21 cellular contexts compared by ENCODE assay signal in the genomic region with DNA sequence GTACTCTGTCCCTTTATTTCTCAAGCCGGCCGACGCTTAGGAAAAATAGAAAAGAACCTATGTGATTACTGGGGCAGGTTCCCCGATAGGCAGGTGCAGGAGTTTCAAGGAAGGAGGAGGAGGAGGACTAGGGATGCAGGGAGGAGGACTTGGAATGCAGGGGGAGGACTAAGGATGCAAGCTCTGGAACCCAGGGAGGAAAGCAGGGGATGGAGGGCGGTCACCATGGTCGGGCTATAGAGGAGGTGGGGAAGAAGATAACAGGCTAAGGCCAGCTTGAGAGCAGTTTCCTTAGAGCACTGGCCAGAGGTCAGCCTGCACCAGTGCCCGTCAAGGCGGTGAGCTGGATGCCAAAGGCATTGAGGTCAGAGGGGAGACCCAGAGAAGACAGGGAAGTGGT. TPM values are rescaled to one million over a fixed set of nuclear protein-coding genes. Genes with fewer than 3 reads are reported as not detected.
DNase-seq lines count a peak whose midpoint lies in the region; ATAC-seq, FAIRE-seq and TF ChIP-seq lines count a peak whose summit lies in the region.
"Had no signal": no experiment of that assay in that cellular context is flagged by ENCODE, and none has a peak within 500 bp of the region (broad histone marks: within the 10 kb centered on the region; RNA-seq: fewer than 3 reads in every experiment).

No MANE protein-coding gene starts in this region.

- TF ChIP-seq EP300 in K562 (IDR thresholded peaks at IDR 0.05; ENCODE audit: low read length) = no peak

- TF ChIP-seq POLR2A in K562 (conservative IDR thresholded peaks at IDR 0.05) = no peak

- no peaks in the 10 kb centered on the region for H4K20me1 ChIP-seq in K562 (replicated peaks; ENCODE audit: control insufficient read depth, insufficient read depth, low read length)

- POLR2A ChIA-PET in K562 (lab: Yijun Ruan, JAX) = no interaction called here
- POLR2A ChIA-PET in activated CD4-positive, alpha-beta T cell treated with anti-CD3 and anti-CD28 coated beads, Interleukin-2, amount 10 ng/mL, durations not matched to agents 7 days and 5 days (lab: Charles Lee) = no interaction called here

- H3K36me3 Mint-ChIP-seq in Calu3 (ENCODE audit: insufficient read depth, unreplicated experiment) = peaks cover 3% of the 10 kb centered on the region
- no peaks in the 10 kb centered on the region for H3K36me3 Mint-ChIP-seq in activated CD4-positive, alpha-beta T cell treated with anti-CD3 and anti-CD28 coated beads, Interleukin-2, amount 10 ng/mL, durations not matched to agents 7 days and 5 days (ENCODE audit: low read depth)
- H3K36me3 Mint-ChIP-seq: CD8-positive, alpha-beta T cell had no signal

- no TSS peak for BruUV-seq in Calu3 (replicated peaks; lab: Mats Ljungman, UMichigan)
- BruUV-seq in K562 (replicated peaks; lab: Mats Ljungman, UMichigan) = no TSS peak

- peak overlapping the region; percentile 85 for H3K27ac ChIP-seq in HUES48 (ENCODE audit: low read depth, low read length)
- H3K27ac ChIP-seq in K562 (ENCODE audit: extremely low read depth, low read depth, low read length) = no peak overlapping the region
- H3K27ac ChIP-seq in iPS-20b (ENCODE audit: low read length) = peak overlapping the region; percentile 93

- H3K9me1 ChIP-seq in K562 (ENCODE audit: control insufficient read depth, insufficient read depth, low read length) = no peaks in the 10 kb centered on the region

- peaks cover 27% of the 10 kb centered on the region for H3K4me1 ChIP-seq in HUES48 (ENCODE audit: control insufficient read depth, insufficient read depth, low read length)
- peaks cover 3 to 14% of the 10 kb centered on the region in 2 experiments; a peak in 4 of 5 replicates for H3K4me1 ChIP-seq in K562 (replicated peaks in 1 of 2; ENCODE audit: control insufficient read depth in 2 of 2, insufficient read depth in 2 of 2, low read length in 2 of 2)
- peaks cover 29% of the 10 kb centered on the region; the same call in 1 of the 2 replicates for H3K4me1 ChIP-seq in iPS-20b (ENCODE audit: insufficient read depth, low read length)

- in situ Hi-C loops in K562 (cut with MboI) = no loop called here

- H3K36me3 ChIP-seq in HUES48 (ENCODE audit: control insufficient read depth, insufficient read depth, low read length) (no peaks in the 10 kb centered on the region), K562 (ENCODE audit: control insufficient read depth, insufficient read depth, low read length) (no peaks in the 10 kb centered on the region), iPS-20b (ENCODE audit: insufficient read depth, low read depth, low read length) (no peaks in the 10 kb centered on the region)

- 26% methylated on average over 8 of the region's 8 CpGs for WGBS in K562 (ENCODE audit: insufficient coverage, low coverage, missing lambda C conversion rate)

- H3K9me3 Mint-ChIP-seq in Calu3 (ENCODE audit: low read depth, unreplicated experiment) = no peaks in the 10 kb centered on the region
- no peaks in the 10 kb centered on the region for H3K9me3 Mint-ChIP-seq in activated CD4-positive, alpha-beta T cell treated with anti-CD3 and anti-CD28 coated beads, Interleukin-2, amount 10 ng/mL, durations not matched to agents 7 days and 5 days
- H3K9me3 Mint-ChIP-seq: CD8-positive, alpha-beta T cell had no signal

- DNase-seq in Calu3 (no peak), K562 (ENCODE audit: extremely low read depth in 1 of 4, low spot score in 3 of 4) (no peak), glomerular visceral epithelial cell (ENCODE audit: extremely low spot score) (no peak)
- DNase-seq in activated CD4-positive, alpha-beta T cell treated with anti-CD3 and anti-CD28 coated beads, Interleukin-2, amount 10 ng/mL, durations not matched to agents 7 days and 5 days = no peak
- DNase-seq in activated T-cell treated with anti-CD3 and anti-CD28 coated beads, Interleukin-2, amount 50 U/mL, for 1 hour = no peak
- DNase-seq: AML-193; C1 segment of cervical spinal cord; CD8-positive, alpha-beta T cell; GDM1; GOT3; NCI-H1417; NCI-H1694 treated with DMSO at 0.1 percent for 48 hours; NCI-H2081 treated with DMSO at 0.1 percent for 48 hours; NCI-H2171 treated with DMSO at 0.1 percent for 48 hours; NCI-H524 treated with DMSO at 0.1 percent for 48 hours; Right ventricle myocardium superior had no signal

- TF ChIP-seq RAD21 in K562 (CRISPR knock-in tag; conservative IDR thresholded peaks at IDR 0.05 in 1 of 2, IDR thresholded peaks at IDR 0.05 in 1 of 2) = no peak

- peaks cover 11% of the 10 kb centered on the region for H3K27me3 Mint-ChIP-seq in Calu3 (ENCODE audit: unreplicated experiment)
- H3K27me3 Mint-ChIP-seq in activated CD4-positive, alpha-beta T cell treated with anti-CD3 and anti-CD28 coated beads, Interleukin-2, amount 10 ng/mL, durations not matched to agents 7 days and 5 days = no peaks in the 10 kb centered on the region

- ATAC-seq in K562 (no peak), GM21825 (IDR thresholded peaks at IDR 0.05; ENCODE audit: unreplicated experiment) (no peak)
- ATAC-seq: CD8-positive, alpha-beta T cell had no signal

- intact Hi-C loops in Calu3 (cut with micrococcal nuclease; ENCODE audit: unreplicated experiment) (no loop called here), K562 (cut with micrococcal nuclease) (no loop called here)

- no peaks in the 10 kb centered on the region for H3K9me3 ChIP-seq in HUES48 (ENCODE audit: control insufficient read depth, insufficient read depth, low read length)
- H3K9me3 ChIP-seq in K562 (replicated peaks; ENCODE audit: control insufficient read depth, insufficient read depth, low read depth, low read length) = no peaks in the 10 kb centered on the region
- no peaks in the 10 kb centered on the region for H3K9me3 ChIP-seq in iPS-20b (ENCODE audit: insufficient read depth, low read depth, low read length)

- H3K4me1 Mint-ChIP-seq in Calu3 (ENCODE audit: low read depth, unreplicated experiment) = peaks cover 12% of the 10 kb centered on the region
- no peaks in the 10 kb centered on the region for H3K4me1 Mint-ChIP-seq in activated CD4-positive, alpha-beta T cell treated with anti-CD3 and anti-CD28 coated beads, Interleukin-2, amount 10 ng/mL, durations not matched to agents 7 days and 5 days

- no peak overlapping the region for H3K4me3 Mint-ChIP-seq in Calu3 (ENCODE audit: low read depth, unreplicated experiment)
- H3K4me3 Mint-ChIP-seq in activated CD4-positive, alpha-beta T cell treated with anti-CD3 and anti-CD28 coated beads, Interleukin-2, amount 10 ng/mL, durations not matched to agents 7 days and 5 days = no peak overlapping the region
- H3K4me3 Mint-ChIP-seq: CD8-positive, alpha-beta T cell had no signal

- TF ChIP-seq CTCF in Calu3 (IDR thresholded peaks at IDR 0.05; ENCODE audit: unreplicated experiment) = no peak
- no peak for TF ChIP-seq CTCF in K562 (IDR thresholded peaks at IDR 0.05 in 2 of 3, conservative IDR thresholded peaks at IDR 0.05 in 1 of 3; ENCODE audit: insufficient read depth in 2 of 3, low read depth in 1 of 3, low read length in 3 of 3)

- no peaks in the 10 kb centered on the region for H3K27me3 ChIP-seq in HUES48 (ENCODE audit: control insufficient read depth, insufficient read depth, low read length)
- peaks cover 0 to 24% of the 10 kb centered on the region in 2 experiments; a peak in 2 of 5 replicates for H3K27me3 ChIP-seq in K562 (ENCODE audit: control insufficient read depth in 2 of 2, insufficient read depth in 2 of 2, low read length in 2 of 2)
- no peaks in the 10 kb centered on the region for H3K27me3 ChIP-seq in iPS-20b (ENCODE audit: insufficient read depth, low read length)

- CTCF ChIA-PET in Calu3 (lab: Charles Lee) = no interaction called here
- CTCF ChIA-PET in K562 (lab: Yijun Ruan, JAX; ENCODE audit: low intra/inter-chr PET ratio) = no interaction called here
- CTCF ChIA-PET in activated CD4-positive, alpha-beta T cell treated with anti-CD3 and anti-CD28 coated beads, Interleukin-2, amount 10 ng/mL, durations not matched to agents 7 days and 5 days (lab: Charles Lee) = no interaction called here

- H3K4me2 ChIP-seq in K562 (ENCODE audit: insufficient read depth, low read length) = no peak overlapping the region

- peak overlapping the region; percentile 37 for H3K27ac Mint-ChIP-seq in Calu3 (ENCODE audit: unreplicated experiment)
- H3K27ac Mint-ChIP-seq in activated CD4-positive, alpha-beta T cell treated with anti-CD3 and anti-CD28 coated beads, Interleukin-2, amount 10 ng/mL, durations not matched to agents 7 days and 5 days = no peak overlapping the region
- H3K27ac Mint-ChIP-seq: CD8-positive, alpha-beta T cell had no signal

- H3K9ac ChIP-seq in HUES48 (ENCODE audit: low read depth, low read length) = peak overlapping the region; percentile 18
- H3K9ac ChIP-seq in K562 (ENCODE audit: insufficient read depth in 1 of 2, low read depth in 2 of 2, low read length in 2 of 2) = no peak overlapping the region
- H3K9ac ChIP-seq in iPS-20b (ENCODE audit: low read depth, low read length) = peak overlapping the region; percentile 63; the same call in 1 of the 2 replicates

- FAIRE-seq in K562 (lab: Jason Lieb, UNC) = no peak
- FAIRE-seq: GM18507 had no signal

- H3K4me3 ChIP-seq in HUES48 (ENCODE audit: low read depth, low read length) = no peak overlapping the region
- no peak overlapping the region for H3K4me3 ChIP-seq in K562
- peak overlapping the region; percentile 24; the same call in 1 of the 2 replicates for H3K4me3 ChIP-seq in iPS-20b (ENCODE audit: low read length)

- H3K79me2 ChIP-seq in K562 (ENCODE audit: control insufficient read depth, insufficient read depth, low read length) = no peaks in the 10 kb centered on the region

- H2AFZ ChIP-seq in K562 (ENCODE audit: low read depth, low read length) = no peak overlapping the region

RNA-seq across cellular contexts. Expression of a gene that starts 18.7 kb away (rescaled TPM):
- total RNA-seq in Calu3 (2022) (8.9 and 14.4 TPM in 2 replicates), K562 (2014; rRNA removed) (not detected in 2 replicates), K562 (2014; rRNA removed; fragmentation: Illumina TruSeq; extraction: Trizol) (not detected in 2 replicates), K562 (2015; rRNA removed; fragmentation: Illumina TruSeq; extraction: Trizol) (not detected in 2 replicates), K562 (2021) (0.20 and 0.69 TPM in 2 replicates)
- total RNA-seq in K562 (2011; cell fraction: chromatin; rRNA removed; ENCODE audit: low replicate concordance) = not detected in 2 replicates
- total RNA-seq in K562 (2011; cell fraction: nucleolus; rRNA removed) = not detected in 2 replicates
- total RNA-seq in K562 (2011; cell fraction: nucleoplasm; rRNA removed) = not detected in 2 replicates
- polyA plus RNA-seq in K562 (2011; rRNA removed) (not detected in 2 replicates), K562 (2014; fragmentation: Illumina TruSeq; extraction: Trizol) (not detected in 2 replicates), K562 (2014; fragmentation: Nextera tagmentation; extraction: Ambion mirVana) (not detected), K562 (2014; rRNA removed) (not detected in 2 replicates)
- polyA plus RNA-seq in K562 (2011; cell fraction: cytosol; rRNA removed) = not detected in 2 replicates
- polyA plus RNA-seq in K562 (2011; cell fraction: nucleus; rRNA removed) = 0.09 TPM in 1 of 2 replicates, not detected in the other
- not detected in 2 replicates for polyA plus RNA-seq in K562 (2012)
- not detected in 2 replicates for polyA minus RNA-seq in K562 (2011; rRNA and poly(A)+ RNA removed)
- polyA minus RNA-seq in K562 (2011; cell fraction: cytosol; rRNA and poly(A)+ RNA removed) = not detected in 2 replicates
- not detected in 2 replicates for polyA minus RNA-seq in K562 (2011; cell fraction: nucleus; rRNA and poly(A)+ RNA removed)
- not detected for total RNA-seq in activated CD4-positive, alpha-beta T cell treated with anti-CD3 and anti-CD28 coated beads, Interleukin-2, amount 10 ng/mL, durations not matched to agents 7 days and 5 days
- total RNA-seq: A172 had no signal

Comparison
In these comparisons a context has a peak if more than half of its experiments do, and no peak if none do; other contexts are left out.
1. H3K9ac ChIP-seq: peak in HUES48 (single experiment) and iPS-20b (single experiment); none in K562 (0 of 2).